Comparison of ENCODE assay signal across 8 cellular contexts in the genomic region with DNA sequence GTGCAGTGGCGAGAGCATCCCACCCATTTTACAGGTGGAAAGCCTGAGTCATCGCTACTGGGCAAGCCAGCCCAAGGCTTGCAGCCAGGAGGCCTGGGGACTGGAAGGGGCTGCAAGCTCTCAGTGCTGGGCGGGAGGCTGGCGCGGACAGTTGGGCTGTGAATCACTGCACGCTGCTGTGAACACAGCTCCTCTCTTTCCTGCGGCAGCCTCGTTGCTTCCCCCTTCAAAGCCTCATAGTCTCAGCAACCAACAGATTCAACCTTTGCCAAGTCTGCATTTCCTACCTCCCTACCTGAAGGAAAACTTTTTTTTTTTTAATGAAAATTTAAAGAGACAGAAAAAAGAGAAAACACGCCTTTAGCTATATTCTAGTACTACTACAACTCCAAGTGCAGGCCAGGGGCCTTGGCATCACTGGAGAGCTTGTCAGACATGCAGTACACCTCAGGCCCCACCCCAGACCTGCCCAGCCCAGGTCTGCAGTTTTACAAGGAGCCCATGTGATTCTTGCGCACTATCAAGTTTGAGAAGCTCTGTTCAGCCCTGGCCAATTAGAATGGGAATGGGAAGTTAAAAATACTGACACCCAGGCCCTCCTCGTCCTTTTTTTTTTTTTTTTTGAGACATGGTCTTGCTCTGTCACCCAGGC.
A peak's percentile ranks its signal among the peaks of the same experiment; 100 is the strongest.
DNase-seq lines count a peak whose midpoint lies in the region; ATAC-seq and TF ChIP-seq lines count a peak whose summit lies in the region.

No MANE protein-coding gene starts in this region.

- DNase-seq in Right ventricle myocardium inferior (ENCODE audit: missing footprints) (no peak), cardiac septum (ENCODE audit: low spot score) (no peak), lung (ENCODE audit: low spot score) (no peak), aorta (peak; percentile 85 to 86), NCI-H2227 (lab: John Stamatoyannopoulos, UW; ENCODE audit: unreplicated experiment) (no peak), superior temporal gyrus (ENCODE audit: extremely low spot score) (no peak), SKM-1 (lab: John Stamatoyannopoulos, UW; ENCODE audit: unreplicated experiment) (no peak)

- TF ChIP-seq CTCF in brain (conservative IDR thresholded peaks at IDR 0.05) (no peak), lung (IDR thresholded peaks at IDR 0.05; ENCODE audit: control extremely low read depth, extremely low read depth) (no peak)

- intact Hi-C loops in Right ventricle myocardium inferior (cut with DNase I) (loop anchor here (2.0 to 5.0 kb wide), 4 partner anchors 33 to 105 kb away; no protein-coding TSS in a partner anchor), cardiac septum (cut with DNase I) (loop anchor here (5.0 kb wide), 1 partner anchor 35 kb away; no protein-coding TSS in a partner anchor), aorta (cut with DNase I) (loop anchor here in 1 of 2 donors (10.0 kb wide), 1 partner anchor 107 kb away; no protein-coding TSS in a partner anchor)

- no peaks in the 10 kb centered on the region for H3K36me3 ChIP-seq in lung (ENCODE audit: control insufficient read depth in 2 of 2, insufficient read depth in 2 of 2, low read length in 2 of 2)
- H3K36me3 ChIP-seq in aorta (ENCODE audit: control insufficient read depth in 1 of 2, insufficient read depth in 2 of 2, low read length in 1 of 2), result no peaks in the 10 kb centered on the region

- 75 to 81% methylated on average over 11 of the region's 11 CpGs for WGBS in lung, 2 donors
- WGBS in aorta, 2 donors, result 68 to 70% methylated on average over 11 of the region's 11 CpGs

- peak; percentile 58 for ATAC-seq in Right ventricle myocardium inferior
- peak; percentile 34 for ATAC-seq in lung (ENCODE audit: insufficient read depth, low FRiP score)
- ATAC-seq in aorta (ENCODE audit: low FRiP score), result peak; percentile 73

- no peak overlapping the region for H3K4me3 Mint-ChIP-seq in brain

- H3K27ac Mint-ChIP-seq in brain, result peak overlapping the region in 4 of 5 experiments; percentile 70 to 94 (median 83)

- H3K27me3 ChIP-seq in lung (ENCODE audit: control insufficient read depth, insufficient read depth) (no peaks in the 10 kb centered on the region), aorta (ENCODE audit: control insufficient read depth in 1 of 2, insufficient read depth in 2 of 2, low read length in 1 of 2) (no peaks in the 10 kb centered on the region)

- no peaks in the 10 kb centered on the region for H3K36me3 Mint-ChIP-seq in brain

- H3K4me3 ChIP-seq in lung (no peak overlapping the region), aorta (ENCODE audit: low read length in 2 of 2) (no peak overlapping the region)

- H3K27ac ChIP-seq in lung (ENCODE audit: low read depth in 1 of 2, low read length in 1 of 2) (peak overlapping the region; percentile 29 to 32), aorta (ENCODE audit: low read depth in 1 of 2, low read length in 2 of 2) (peak overlapping the region in 1 of 2 donors; percentile 39)

- H3K9me3 ChIP-seq in lung (ENCODE audit: control insufficient read depth in 2 of 2, insufficient read depth in 1 of 2, low read length in 1 of 2), result no peaks in the 10 kb centered on the region
- no peaks in the 10 kb centered on the region for H3K9me3 ChIP-seq in aorta (ENCODE audit: control insufficient read depth, low read length)

- peaks cover 14% of the 10 kb centered on the region for H3K4me1 Mint-ChIP-seq in brain

- peaks cover 4% of the 10 kb centered on the region for H3K27me3 Mint-ChIP-seq in brain

- peaks cover 0 to 14% (median 7%) of the 10 kb centered on the region in 5 experiments for H3K9me3 Mint-ChIP-seq in brain

- peaks cover 8 to 9% of the 10 kb centered on the region in 2 donors for H3K4me1 ChIP-seq in lung (ENCODE audit: control insufficient read depth in 2 of 2, insufficient read depth in 2 of 2, low read length in 2 of 2)
- no peaks in the 10 kb centered on the region for H3K4me1 ChIP-seq in aorta (ENCODE audit: control insufficient read depth in 1 of 2, insufficient read depth in 2 of 2, low read length in 2 of 2)

Comparison
In these comparisons a context has a peak if more than half of its experiments do, and no peak if none do; other contexts are left out.
1. DNase-seq: peak in aorta (2 of 2); none in Right ventricle myocardium inferior (single experiment), cardiac septum (single experiment), lung (single experiment), NCI-H2227 (single experiment), superior temporal gyrus (single experiment) and SKM-1 (single experiment).
2. Peak in every context shown above with its lines, with median percentiles within 50 percentile points of each other: ATAC-seq.